In genomic region chr3:834679-835078, GRCh38 we compare ENCODE assay signal across 9 cellular contexts.
"Had no signal": no experiment of that assay in that cellular context is flagged by ENCODE, and none has a peak within 500 bp of the region (broad histone marks: within the 10 kb centered on the region; RNA-seq: fewer than 3 reads in every experiment).

No MANE protein-coding gene starts in this region.

- H3K36me3 ChIP-seq: HAP-1 had no signal

- H3K9me3 ChIP-seq: HAP-1 had no signal

- H2AFZ ChIP-seq: GM23248, GM23338 had no signal

- ATAC-seq: GM23338, HCT116 had no signal

- H3K4me1 ChIP-seq: HAP-1 had no signal

- H3K4me3 Mint-ChIP-seq: GM23338, H9, HFFc6 had no signal

- H3K27ac Mint-ChIP-seq: GM23338, H9, HFFc6 had no signal

- H3K27ac ChIP-seq: GM23248 had no signal

- H3K4me3 ChIP-seq: GM23248, GM23338, HAP-1 had no signal

- H3K4me2 ChIP-seq: GM23338 had no signal

- DNase-seq: GM23248, GOT3, H7, H9, HCEC 1CT, HFFc6 had no signal

- H3K9ac ChIP-seq: GM23248 had no signal

- H3K4me1 Mint-ChIP-seq: GM23338, H9 had no signal
